ENCODE assay signal across 24 cellular contexts in the genomic region with DNA sequence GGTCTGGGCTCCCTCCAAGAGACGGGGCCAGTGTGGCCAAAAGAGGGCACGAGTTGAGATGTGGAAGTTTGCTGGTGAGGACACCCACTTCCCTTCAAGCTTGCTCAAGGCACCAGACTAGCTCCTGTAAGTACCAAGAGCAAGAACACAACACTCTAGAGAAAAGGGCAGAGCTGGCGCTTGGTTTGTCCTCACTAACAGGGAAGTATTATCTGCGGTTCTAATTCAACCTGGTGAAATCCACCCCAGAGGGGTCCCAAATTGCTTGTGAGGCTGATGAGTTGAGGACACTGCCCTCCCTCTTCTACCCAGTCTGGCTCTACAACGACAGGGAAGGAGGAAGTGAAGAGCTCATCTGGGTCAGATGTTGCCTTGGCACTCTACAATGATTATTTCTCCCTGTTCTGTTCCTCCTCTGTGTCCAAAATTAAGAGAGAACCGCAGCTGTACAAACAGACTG. TPM values are rescaled to one million over a fixed set of nuclear protein-coding genes. Genes with fewer than 3 reads are reported as not detected.
A peak's percentile ranks its signal among the peaks of the same experiment; 100 is the strongest.
DNase-seq lines count a peak whose midpoint lies in the region; ATAC-seq and TF ChIP-seq lines count a peak whose summit lies in the region.
"Had no signal": no experiment of that assay in that cellular context is flagged by ENCODE, and none has a peak within 500 bp of the region (broad histone marks: within the 10 kb centered on the region; RNA-seq: fewer than 3 reads in every experiment).

No MANE protein-coding gene starts in this region.

- H3F3A ChIP-seq in MM.1S (ENCODE audit: insufficient read depth, low read length): no peaks in the 10 kb centered on the region
- no peaks in the 10 kb centered on the region for H3F3A ChIP-seq in PC-9 (ENCODE audit: insufficient read depth, low read depth)

- TF ChIP-seq CTCF in MM.1S (IDR thresholded peaks at IDR 0.05; ENCODE audit: low read length) (no peak), PC-9 (conservative IDR thresholded peaks at IDR 0.05) (no peak)

- POLR2A ChIA-PET in PC-9 (lab: Charles Lee; ENCODE audit: unreplicated experiment): no interaction called here

- H3K4me2 ChIP-seq in MM.1S (ENCODE audit: low read depth, low read length) (no peak overlapping the region), PC-9 (no peak overlapping the region)
- H3K4me2 ChIP-seq: hepatocyte had no signal

- H3K79me2 ChIP-seq in MM.1S (ENCODE audit: low read length) (no peaks in the 10 kb centered on the region), PC-9 (ENCODE audit: low read depth) (no peaks in the 10 kb centered on the region)
- H3K79me2 ChIP-seq: hepatocyte had no signal

- H3K27ac ChIP-seq in MM.1S (ENCODE audit: low read length) (no peak overlapping the region), PC-9 (no peak overlapping the region)
- H3K27ac ChIP-seq: cardiac muscle cell, gastrocnemius medialis, hepatocyte, SK-N-MC had no signal

- DNase-seq in CD1c-positive myeloid dendritic cell (ENCODE audit: extremely low spot score) (peak; percentile 39), MM.1S (no peak), SKM-1 (lab: John Stamatoyannopoulos, UW; ENCODE audit: unreplicated experiment) (peak; percentile 62), pons (ENCODE audit: low spot score) (peak; percentile 55), PC-9 (no peak), COLO829 (ENCODE audit: low spot score) (no peak)
- DNase-seq: activated CD8-positive, alpha-beta memory T cell treated with anti-CD3 and anti-CD28 coated beads, Interleukin-2, amount 50 U/mL, for 4 hours; anterior cingulate cortex; CD8-positive, alpha-beta T cell; gastrocnemius medialis; HFFc6; natural killer cell; NCI-H1105; NCI-H2081; NCI-H345; NCI-H774; retina; stimulated activated CD4-positive, alpha-beta T cell treated with anti-CD3 and anti-CD28 coated beads, Interleukin-4, amount 100 ng/mL, for 24 hours; stimulated activated naive CD4-positive, alpha-beta T cell treated with Interleukin-2 at 50 U/mL for 16 hours had no signal

- no peak overlapping the region for H3K4me3 ChIP-seq in MM.1S (ENCODE audit: low read length)
- no peak overlapping the region for H3K4me3 ChIP-seq in PC-9
- H3K4me3 ChIP-seq: cardiac muscle cell, gastrocnemius medialis, hepatocyte, SK-N-MC had no signal

- no TSS peak for BruUV-seq in PC-9 (replicated peaks; lab: Mats Ljungman, UMichigan)

- H3K27me3 ChIP-seq in MM.1S (replicated peaks; ENCODE audit: insufficient read depth, low read length) (no peaks in the 10 kb centered on the region), PC-9 (ENCODE audit: insufficient read depth, low read depth) (no peaks in the 10 kb centered on the region)
- H3K27me3 ChIP-seq: cardiac muscle cell, gastrocnemius medialis, hepatocyte had no signal

- H3K9ac ChIP-seq in MM.1S (ENCODE audit: low read length): no peak overlapping the region

- H3K9me2 ChIP-seq in MM.1S (replicated peaks; ENCODE audit: insufficient read depth, low read length) (no peaks in the 10 kb centered on the region), PC-9 (ENCODE audit: insufficient read depth) (no peaks in the 10 kb centered on the region)

- ATAC-seq in GM18498 (IDR thresholded peaks at IDR 0.05; ENCODE audit: unreplicated experiment): no peak
- ATAC-seq: activated naive CD4-positive, alpha-beta T cell treated with anti-CD3 and anti-CD28 coated beads, Interleukin-2, amount 50 U/mL, for 72 hours; CD8-positive, alpha-beta T cell; gastrocnemius medialis had no signal

- no peaks in the 10 kb centered on the region for H4K20me1 ChIP-seq in MM.1S (ENCODE audit: insufficient read depth, low read length)
- no peaks in the 10 kb centered on the region for H4K20me1 ChIP-seq in PC-9 (ENCODE audit: insufficient read depth)

- H3K36me3 ChIP-seq in MM.1S (replicated peaks; ENCODE audit: insufficient read depth, low read length): no peaks in the 10 kb centered on the region
- no peaks in the 10 kb centered on the region for H3K36me3 ChIP-seq in PC-9 (ENCODE audit: low read depth)
- H3K36me3 ChIP-seq: cardiac muscle cell, gastrocnemius medialis had no signal

- intact Hi-C loops in PC-9 (cut with micrococcal nuclease; ENCODE audit: unreplicated experiment): no loop called here

- CTCF ChIA-PET in PC-9 (lab: Charles Lee): no interaction called here

- H3K9me3 ChIP-seq in MM.1S (replicated peaks; ENCODE audit: insufficient read depth, low read length) (no peaks in the 10 kb centered on the region), PC-9 (ENCODE audit: insufficient read depth, low read depth) (no peaks in the 10 kb centered on the region)
- H3K9me3 ChIP-seq: gastrocnemius medialis had no signal

- H2AFZ ChIP-seq in MM.1S (ENCODE audit: low read length) (0 out of 2 replicates have a peak overlapping the region, but pooled peaks have one; percentile 17), PC-9 (no peak overlapping the region)
- H2AFZ ChIP-seq: hepatocyte had no signal

- H3K4me1 ChIP-seq in MM.1S (ENCODE audit: low read length) (peaks cover 9% of the 10 kb centered on the region; the same call in 1 of the 2 replicates), PC-9 (replicated peaks; ENCODE audit: insufficient read depth) (0 out of 2 replicates have a peak, but pooled peaks cover 4% of the 10 kb centered on the region)
- H3K4me1 ChIP-seq: gastrocnemius medialis had no signal

RNA-seq across cellular contexts. Expression of a gene that starts 16.9 kb away (rescaled TPM):
- 0.63 and 1.2 TPM in 2 replicates for total RNA-seq in PC-9 (2021)

Comparison
In these comparisons a context has a peak if more than half of its experiments do, and no peak if none do; other contexts are left out.
1. DNase-seq: peak in CD1c-positive myeloid dendritic cell (single experiment), SKM-1 (single experiment) and pons (single experiment); none in MM.1S (single experiment), PC-9 (0 of 2) and COLO829 (single experiment).